In the genomic region with DNA sequence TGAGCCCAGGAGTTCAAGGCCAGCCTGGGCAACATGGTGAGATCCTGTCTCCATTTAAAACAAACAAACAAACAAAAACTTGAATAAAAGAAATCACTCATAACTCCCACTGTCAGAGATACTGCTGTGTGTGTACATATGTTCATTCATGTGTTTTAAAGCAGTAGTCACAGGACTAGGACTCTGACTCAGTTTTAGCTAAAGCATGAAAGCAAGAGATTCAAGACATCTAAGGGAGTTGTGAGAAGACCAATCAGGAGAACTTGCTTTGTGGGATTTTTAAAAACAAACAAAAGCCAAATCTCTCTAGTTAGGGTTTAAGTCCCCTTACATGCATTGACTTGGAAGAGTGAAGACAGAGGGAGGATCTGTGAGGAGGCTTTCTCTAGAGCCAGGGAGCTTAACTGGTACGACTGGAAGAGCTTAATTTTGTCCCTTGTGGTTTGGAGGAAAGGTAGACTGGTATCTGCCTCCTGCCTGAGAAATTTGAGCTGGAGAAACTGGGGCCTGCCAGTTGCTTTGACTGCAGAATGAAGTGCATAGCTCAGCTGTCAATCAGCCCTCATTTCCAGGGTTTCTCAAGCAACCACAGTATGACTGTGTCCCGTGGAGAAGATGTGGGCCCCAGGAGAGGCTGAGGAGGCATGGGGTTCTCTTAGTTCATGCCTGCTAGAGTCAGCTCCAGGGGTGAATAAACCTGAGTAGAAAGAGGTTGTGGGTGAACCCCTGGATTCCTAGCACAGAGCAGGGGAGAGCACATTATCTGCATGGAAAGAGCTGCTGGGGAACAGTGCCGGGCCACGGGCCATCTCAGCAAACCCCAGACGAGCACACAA, we compare ENCODE assay signal across 15 cellular contexts. TPM values are rescaled to one million over a fixed set of nuclear protein-coding genes. Genes with fewer than 3 reads are reported as not detected.
DNase-seq lines count a peak whose midpoint lies in the region; ATAC-seq and TF ChIP-seq lines count a peak whose summit lies in the region.
"Had no signal": no experiment of that assay in that cellular context is flagged by ENCODE, and none has a peak within 500 bp of the region (broad histone marks: within the 10 kb centered on the region; RNA-seq: fewer than 3 reads in every experiment).

No MANE protein-coding gene starts in this region.

- H3K4me3 Mint-ChIP-seq in progenitor cell of endocrine pancreas (ENCODE audit: low read depth) (no peak overlapping the region), T-helper 17 cell (no peak overlapping the region)
- H3K4me3 Mint-ChIP-seq: T-helper 1 cell treated with Interleukin-12 subunit alpha and Interleukin-12 subunit beta and Interleukin-4 antibody, amounts not matched to agents 30 μg/mL and 1 μg/mL, for 36 hours had no signal

- POLR2A ChIA-PET in HEK293T (lab: Yijun Ruan, JAX), result no interaction called here

- intact Hi-C loops in Right ventricle myocardium inferior (cut with DNase I), result no loop called here

- no peak for TF ChIP-seq CTCF in RWPE2 (IDR thresholded peaks at IDR 0.05; ENCODE audit: poor library complexity, severe bottlenecking)
- TF ChIP-seq CTCF in fibroblast of villous mesenchyme (IDR thresholded peaks at IDR 0.05; ENCODE audit: insufficient read depth, low read depth, low read length), result no peak
- no peak for TF ChIP-seq CTCF in progenitor cell of endocrine pancreas (IDR thresholded peaks at IDR 0.05; ENCODE audit: unreplicated experiment)
- TF ChIP-seq CTCF in GM10266 (IDR thresholded peaks at IDR 0.05; ENCODE audit: control insufficient read depth, insufficient read depth, low read depth, missing control alignments), result no peak

- no peaks in the 10 kb centered on the region for H3K27me3 Mint-ChIP-seq in progenitor cell of endocrine pancreas
- H3K27me3 Mint-ChIP-seq in T-helper 17 cell, result no peaks in the 10 kb centered on the region

- peak; percentile 36; the same call in 1 of the 3 replicates for ATAC-seq in RWPE2 (ENCODE audit: low read depth)
- no peak for ATAC-seq in T-helper 17 cell
- no peak for ATAC-seq in Right ventricle myocardium inferior
- ATAC-seq in GM21717 (IDR thresholded peaks at IDR 0.05; ENCODE audit: unreplicated experiment), result no peak

- H3K27ac Mint-ChIP-seq in progenitor cell of endocrine pancreas (peak overlapping the region; percentile 46), T-helper 17 cell (no peak overlapping the region)
- H3K27ac Mint-ChIP-seq: T-helper 1 cell treated with Interleukin-12 subunit alpha and Interleukin-12 subunit beta and Interleukin-4 antibody, amounts not matched to agents 30 μg/mL and 1 μg/mL, for 36 hours had no signal

- no peak overlapping the region for H3K4me3 ChIP-seq in RWPE2 (ENCODE audit: severe bottlenecking)
- no peak overlapping the region for H3K4me3 ChIP-seq in fibroblast of villous mesenchyme (ENCODE audit: low read depth, low read length)

- no peaks in the 10 kb centered on the region for H3K27me3 ChIP-seq in RWPE2 (ENCODE audit: insufficient read depth, poor library complexity, severe bottlenecking)

- DNase-seq in HEK293T (ENCODE audit: extremely low spot score) (no peak), RWPE2 (ENCODE audit: low spot score) (no peak), fibroblast of villous mesenchyme (ENCODE audit: low read depth) (peak; percentile 41), progenitor cell of endocrine pancreas (ENCODE audit: low spot score, unreplicated experiment) (no peak), T-helper 17 cell (no peak), GM10266 (ENCODE audit: extremely low spot score) (no peak), Right ventricle myocardium inferior (ENCODE audit: missing footprints) (no peak)
- DNase-seq: activated CD4-positive, alpha-beta T cell treated with anti-CD3 and anti-CD28 coated beads, Interleukin-2, amount 50 U/mL, for 1 hour; EL; kidney; NCI-H1417 treated with DMSO at 0.1 percent for 48 hours; retina; stimulated activated CD4-positive, alpha-beta T cell treated with anti-CD3 and anti-CD28 coated beads, Interleukin-4, amount 100 ng/mL, for 1 hour had no signal

- CTCF ChIA-PET in HEK293T (lab: Yijun Ruan, JAX), result interaction anchor here (0.9 kb wide), 1 partner anchor 8 kb away, joined by 3 read pairs; no protein-coding TSS in a partner anchor

- H3K9me3 ChIP-seq in RWPE2 (ENCODE audit: severe bottlenecking) (no peaks in the 10 kb centered on the region), T-helper 17 cell (ENCODE audit: control insufficient read depth, low read length, poor library complexity, severe bottlenecking) (no peaks in the 10 kb centered on the region)

- no peaks in the 10 kb centered on the region for H3K9me3 Mint-ChIP-seq in progenitor cell of endocrine pancreas (ENCODE audit: low read depth)
- H3K9me3 Mint-ChIP-seq: T-helper 1 cell treated with Interleukin-12 subunit alpha and Interleukin-12 subunit beta and Interleukin-4 antibody, amounts not matched to agents 30 μg/mL and 1 μg/mL, for 36 hours had no signal

- H3K36me3 Mint-ChIP-seq in progenitor cell of endocrine pancreas (ENCODE audit: insufficient read depth), result peaks cover 10% of the 10 kb centered on the region
- H3K36me3 Mint-ChIP-seq in T-helper 17 cell (ENCODE audit: low read depth), result peaks cover 2% of the 10 kb centered on the region

- H3K36me3 ChIP-seq in RWPE2 (ENCODE audit: low read depth), result no peaks in the 10 kb centered on the region

- H3K27ac ChIP-seq in RWPE2 (ENCODE audit: poor library complexity, severe bottlenecking), result no peak overlapping the region

- peaks cover 27% of the 10 kb centered on the region for H3K4me1 Mint-ChIP-seq in progenitor cell of endocrine pancreas (ENCODE audit: low read depth)
- H3K4me1 Mint-ChIP-seq in T-helper 17 cell, result peaks cover 10% of the 10 kb centered on the region

- peaks cover 6% of the 10 kb centered on the region for H3K4me1 ChIP-seq in RWPE2 (ENCODE audit: insufficient read depth, poor library complexity, severe bottlenecking)

TF ChIP-seq in HEK293T, 16 proteins besides CTCF, POLR2A, EP300 and RAD21:
- TF ChIP-seq, protein P1, sequence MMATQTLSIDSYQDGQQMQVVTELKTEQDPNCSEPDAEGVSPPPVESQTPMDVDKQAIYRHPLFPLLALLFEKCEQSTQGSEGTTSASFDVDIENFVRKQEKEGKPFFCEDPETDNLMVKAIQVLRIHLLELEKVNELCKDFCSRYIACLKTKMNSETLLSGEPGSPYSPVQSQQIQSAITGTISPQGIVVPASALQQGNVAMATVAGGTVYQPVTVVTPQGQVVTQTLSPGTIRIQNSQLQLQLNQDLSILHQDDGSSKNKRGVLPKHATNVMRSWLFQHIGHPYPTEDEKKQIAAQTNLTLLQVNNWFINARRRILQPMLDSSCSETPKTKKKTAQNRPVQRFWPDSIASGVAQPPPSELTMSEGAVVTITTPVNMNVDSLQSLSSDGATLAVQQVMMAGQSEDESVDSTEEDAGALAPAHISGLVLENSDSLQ (IDR thresholded peaks at IDR 0.05), result peak; percentile 70
- no peak for TF ChIP-seq BHLHE40 (IDR thresholded peaks at IDR 0.05; ENCODE audit: borderline replicate concordance)

RNA-seq across cellular contexts. Expression of a gene that starts 30.6 kb away (rescaled TPM):
- total RNA-seq in fibroblast of villous mesenchyme (0.32 and 2.2 TPM in 2 replicates), progenitor cell of endocrine pancreas (32.8 and 35.0 TPM in 2 replicates), T-helper 17 cell (1 to 10 TPM in 1 of 2 donors, under 1 TPM in 1; 0.96 to 1.3 TPM), Right ventricle myocardium inferior (2.2 TPM)

Comparison
In these comparisons a context has a peak if more than half of its experiments do, and no peak if none do; other contexts are left out.
1. RNA of a gene that starts 30.6 kb away (total RNA-seq): 32.8 to 35.0 TPM in progenitor cell of endocrine pancreas; 2.2 TPM in Right ventricle myocardium inferior (single experiment), 0.32 to 2.2 TPM in fibroblast of villous mesenchyme and 0.96 to 1.3 TPM in T-helper 17 cell; every median in the first group is over 10 times any median in the second.